ENCODE assay signal across 8 cellular contexts in the genomic region with DNA sequence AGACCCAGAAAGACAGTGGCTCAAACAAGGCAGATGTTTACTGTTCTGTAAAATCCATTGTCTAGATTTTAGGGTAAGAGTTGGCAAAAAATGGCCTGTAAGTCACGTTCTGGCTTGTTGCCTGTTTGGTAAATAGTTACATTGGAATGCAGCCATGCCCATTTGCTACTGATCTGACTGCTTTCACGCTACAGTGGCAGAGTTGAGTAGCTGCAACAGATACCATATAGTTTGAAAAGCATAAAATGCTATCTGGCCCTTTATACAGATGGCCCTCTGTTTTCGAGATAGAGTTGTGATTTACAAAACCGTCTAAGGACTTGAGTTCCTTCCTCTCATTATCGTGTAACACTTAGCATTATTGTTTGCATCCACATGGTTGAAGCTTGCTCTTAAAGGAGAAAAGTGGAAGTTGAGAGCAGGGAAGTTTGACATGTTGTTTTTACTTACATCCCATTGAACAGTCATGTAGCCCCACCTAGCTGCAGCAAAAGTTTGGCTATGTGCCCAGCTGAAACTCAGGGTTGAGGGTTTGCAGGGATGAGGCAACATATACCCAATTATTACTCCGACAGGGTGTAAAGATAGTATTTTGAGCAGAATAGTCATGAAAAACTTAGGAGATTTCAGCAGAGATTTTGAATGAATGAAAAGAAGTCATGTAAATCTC. TPM values are rescaled to one million over a fixed set of nuclear protein-coding genes. Genes with fewer than 3 reads are reported as not detected.
A peak's percentile ranks its signal among the peaks of the same experiment; 100 is the strongest.
DNase-seq lines count a peak whose midpoint lies in the region; ATAC-seq and TF ChIP-seq lines count a peak whose summit lies in the region.

No MANE protein-coding gene starts in this region.

- H3K27ac ChIP-seq in HEK293 (ENCODE audit: extremely low read depth, low read depth, low read length) = no peak overlapping the region

- DNase-seq in BE2C (peak; percentile 58), NCI-H510A (lab: John Stamatoyannopoulos, UW) (peak; percentile 11), choroid plexus epithelial cell (ENCODE audit: low read depth) (peak; percentile 94), lung microvascular endothelial cell (ENCODE audit: low read depth in 2 of 2) (peak; percentile 85 to 93), activated gamma-delta T cell (lab: John Stamatoyannopoulos, UW) (no peak)
- no peak for DNase-seq in activated CD4-positive, alpha-beta T cell treated with anti-CD3 and anti-CD28 coated beads, Interleukin-2, amount 50 U/mL, for 1 hour

- peaks cover 3% of the 10 kb centered on the region; the same call in 1 of the 2 replicates for H3K4me1 ChIP-seq in BE2C
- H3K4me1 ChIP-seq in HEK293 (ENCODE audit: control insufficient read depth, insufficient read depth, low read length) = peaks cover 9% of the 10 kb centered on the region

- H3K4me3 ChIP-seq in BE2C (ENCODE audit: low read depth, low read length) (no peak overlapping the region), HEK293 (ENCODE audit: low read depth, low read length) (no peak overlapping the region), choroid plexus epithelial cell (ENCODE audit: low read depth, low read length) (no peak overlapping the region)

- no peaks in the 10 kb centered on the region for H3K27me3 ChIP-seq in BE2C

- CTCF ChIA-PET in HEK293 (lab: Yijun Ruan, JAX) = interaction anchor here (0.6 to 0.9 kb wide), 4 partner anchors 10 to 557 kb away, joined by 3 to 5 read pairs (median 4); no protein-coding TSS in a partner anchor

- peak; percentile 60 for TF ChIP-seq CTCF in BE2C (IDR thresholded peaks at IDR 0.05; ENCODE audit: low read depth, low read length)
- peak; percentile 50; the same call in 1 of the 2 replicates for TF ChIP-seq CTCF in HEK293 (tag by site-specific recombination; IDR thresholded peaks at IDR 0.05)
- TF ChIP-seq CTCF in choroid plexus epithelial cell (conservative IDR thresholded peaks at IDR 0.05; ENCODE audit: low read depth, low read length) = peak; percentile 72

- POLR2A ChIA-PET in HEK293 (lab: Yijun Ruan, JAX) = interaction anchor here (0.9 to 1.2 kb wide), 2 partner anchors 11 to 12 kb away, joined by 3 read pairs; no protein-coding TSS in a partner anchor

- H3K9me3 ChIP-seq in BE2C (no peaks in the 10 kb centered on the region), HEK293 (ENCODE audit: control insufficient read depth, insufficient read depth, low read depth, low read length) (no peaks in the 10 kb centered on the region)

- H3K36me3 ChIP-seq in BE2C (peaks cover 20% of the 10 kb centered on the region), HEK293 (ENCODE audit: control insufficient read depth in 2 of 2, insufficient read depth in 1 of 2, low read length in 2 of 2) (peaks cover 38 to 54% of the 10 kb centered on the region in 2 experiments)

- no peak for ATAC-seq in activated CD4-positive, CD25-positive, alpha-beta regulatory T cell treated with anti-CD3 and anti-CD28 coated beads, Interleukin-2, amount 50 U/mL, for 24 hours

TF ChIP-seq in HEK293, 187 proteins besides CTCF, POLR2A, EP300 and RAD21 (continues in another document):
- TF ChIP-seq, protein P1, sequence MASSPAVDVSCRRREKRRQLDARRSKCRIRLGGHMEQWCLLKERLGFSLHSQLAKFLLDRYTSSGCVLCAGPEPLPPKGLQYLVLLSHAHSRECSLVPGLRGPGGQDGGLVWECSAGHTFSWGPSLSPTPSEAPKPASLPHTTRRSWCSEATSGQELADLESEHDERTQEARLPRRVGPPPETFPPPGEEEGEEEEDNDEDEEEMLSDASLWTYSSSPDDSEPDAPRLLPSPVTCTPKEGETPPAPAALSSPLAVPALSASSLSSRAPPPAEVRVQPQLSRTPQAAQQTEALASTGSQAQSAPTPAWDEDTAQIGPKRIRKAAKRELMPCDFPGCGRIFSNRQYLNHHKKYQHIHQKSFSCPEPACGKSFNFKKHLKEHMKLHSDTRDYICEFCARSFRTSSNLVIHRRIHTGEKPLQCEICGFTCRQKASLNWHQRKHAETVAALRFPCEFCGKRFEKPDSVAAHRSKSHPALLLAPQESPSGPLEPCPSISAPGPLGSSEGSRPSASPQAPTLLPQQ (tag by site-specific recombination; IDR thresholded peaks at IDR 0.05) = peak; percentile 90
- TF ChIP-seq BCL11A (tag by site-specific recombination; IDR thresholded peaks at IDR 0.05; ENCODE audit: low read depth) = no peak
- no peak for TF ChIP-seq ZNF155 (tag by site-specific recombination; IDR thresholded peaks at IDR 0.05)
- TF ChIP-seq, protein P2, sequence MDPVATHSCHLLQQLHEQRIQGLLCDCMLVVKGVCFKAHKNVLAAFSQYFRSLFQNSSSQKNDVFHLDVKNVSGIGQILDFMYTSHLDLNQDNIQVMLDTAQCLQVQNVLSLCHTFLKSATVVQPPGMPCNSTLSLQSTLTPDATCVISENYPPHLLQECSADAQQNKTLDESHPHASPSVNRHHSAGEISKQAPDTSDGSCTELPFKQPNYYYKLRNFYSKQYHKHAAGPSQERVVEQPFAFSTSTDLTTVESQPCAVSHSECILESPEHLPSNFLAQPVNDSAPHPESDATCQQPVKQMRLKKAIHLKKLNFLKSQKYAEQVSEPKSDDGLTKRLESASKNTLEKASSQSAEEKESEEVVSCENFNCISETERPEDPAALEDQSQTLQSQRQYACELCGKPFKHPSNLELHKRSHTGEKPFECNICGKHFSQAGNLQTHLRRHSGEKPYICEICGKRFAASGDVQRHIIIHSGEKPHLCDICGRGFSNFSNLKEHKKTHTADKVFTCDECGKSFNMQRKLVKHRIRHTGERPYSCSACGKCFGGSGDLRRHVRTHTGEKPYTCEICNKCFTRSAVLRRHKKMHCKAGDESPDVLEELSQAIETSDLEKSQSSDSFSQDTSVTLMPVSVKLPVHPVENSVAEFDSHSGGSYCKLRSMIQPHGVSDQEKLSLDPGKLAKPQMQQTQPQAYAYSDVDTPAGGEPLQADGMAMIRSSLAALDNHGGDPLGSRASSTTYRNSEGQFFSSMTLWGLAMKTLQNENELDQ (tag by site-specific recombination; IDR thresholded peaks at IDR 0.05; ENCODE audit: low read depth) = no peak
- TF ChIP-seq ZNF426 (tag by site-specific recombination; IDR thresholded peaks at IDR 0.05) = no peak
- peak; percentile 78 for TF ChIP-seq PRDM6 (tag by site-specific recombination; IDR thresholded peaks at IDR 0.05)
- TF ChIP-seq ZXDB (tag by site-specific recombination; IDR thresholded peaks at IDR 0.05) = peak; percentile 67; the same call in 1 of the 2 replicates
- peak; percentile 79 for TF ChIP-seq ZEB2 (tag by site-specific recombination; IDR thresholded peaks at IDR 0.05)
- TF ChIP-seq ZBTB17 (tag by site-specific recombination; IDR thresholded peaks at IDR 0.05) = peak; percentile 57
- peak; percentile 22; the same call in 1 of the 2 replicates for TF ChIP-seq ZNF654 (tag by site-specific recombination; IDR thresholded peaks at IDR 0.05; ENCODE audit: low read depth)
- peak; percentile 31; the same call in 1 of the 2 replicates for TF ChIP-seq ZBTB20 (tag by site-specific recombination; IDR thresholded peaks at IDR 0.05)
- TF ChIP-seq SCRT2 (tag by site-specific recombination; IDR thresholded peaks at IDR 0.05) = peak; percentile 74
- TF ChIP-seq ZNF23 (tag by site-specific recombination; IDR thresholded peaks at IDR 0.05; ENCODE audit: borderline replicate concordance) = no peak
- TF ChIP-seq ZNF19 (tag by site-specific recombination; IDR thresholded peaks at IDR 0.05; ENCODE audit: low read depth) = 0 out of 2 replicates have a peak, but pooled peaks have one; percentile 35
- TF ChIP-seq SCRT1 (tag by site-specific recombination; IDR thresholded peaks at IDR 0.05; ENCODE audit: borderline replicate concordance) = peak; percentile 70
- TF ChIP-seq, protein P3, sequence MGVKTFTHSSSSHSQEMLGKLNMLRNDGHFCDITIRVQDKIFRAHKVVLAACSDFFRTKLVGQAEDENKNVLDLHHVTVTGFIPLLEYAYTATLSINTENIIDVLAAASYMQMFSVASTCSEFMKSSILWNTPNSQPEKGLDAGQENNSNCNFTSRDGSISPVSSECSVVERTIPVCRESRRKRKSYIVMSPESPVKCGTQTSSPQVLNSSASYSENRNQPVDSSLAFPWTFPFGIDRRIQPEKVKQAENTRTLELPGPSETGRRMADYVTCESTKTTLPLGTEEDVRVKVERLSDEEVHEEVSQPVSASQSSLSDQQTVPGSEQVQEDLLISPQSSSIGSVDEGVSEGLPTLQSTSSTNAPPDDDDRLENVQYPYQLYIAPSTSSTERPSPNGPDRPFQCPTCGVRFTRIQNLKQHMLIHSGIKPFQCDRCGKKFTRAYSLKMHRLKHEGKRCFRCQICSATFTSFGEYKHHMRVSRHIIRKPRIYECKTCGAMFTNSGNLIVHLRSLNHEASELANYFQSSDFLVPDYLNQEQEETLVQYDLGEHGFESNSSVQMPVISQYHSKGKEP (tag by site-specific recombination; IDR thresholded peaks at IDR 0.05) = peak; percentile 47
- TF ChIP-seq ZSCAN30 (tag by site-specific recombination; IDR thresholded peaks at IDR 0.05) = peak; percentile 78
- peak; percentile 52; the same call in 1 of the 2 replicates for TF ChIP-seq ZNF660 (tag by site-specific recombination; IDR thresholded peaks at IDR 0.05)
- peak; percentile 36; the same call in 1 of the 2 replicates for TF ChIP-seq ZNF843 (tag by site-specific recombination; IDR thresholded peaks at IDR 0.05)
- peak; percentile 89 for TF ChIP-seq FEZF1 (tag by site-specific recombination; IDR thresholded peaks at IDR 0.05)
- no peak for TF ChIP-seq HOXA7 (CRISPR knock-in tag; IDR thresholded peaks at IDR 0.05; ENCODE audit: borderline replicate concordance)
- no peak for TF ChIP-seq ZNF621 (tag by site-specific recombination; IDR thresholded peaks at IDR 0.05)
- TF ChIP-seq ZNF366 (tag by site-specific recombination; conservative IDR thresholded peaks at IDR 0.05) = peak; percentile 43; the same call in 1 of the 2 replicates

RNA-seq across cellular contexts. Expression of gene SCFD1, which starts 11.3 kb away (rescaled TPM):
- 39.5 TPM for polyA plus RNA-seq in BE2C (2012; ENCODE audit: insufficient read depth, insufficient read length, low read depth)
- total RNA-seq in lung microvascular endothelial cell = 39.2 and 44.4 TPM in 2 replicates

RNA-seq across cellular contexts. Expression of gene G2E3, which starts 51.9 kb away (rescaled TPM):
- polyA plus RNA-seq in BE2C (2012; ENCODE audit: insufficient read depth, insufficient read length, low read depth) = 5.8 TPM
- 6.8 and 9.3 TPM in 2 replicates for total RNA-seq in lung microvascular endothelial cell

Comparison
In these comparisons a context has a peak if more than half of its experiments do, and no peak if none do; other contexts are left out.
1. DNase-seq: peak in BE2C (single experiment), NCI-H510A (single experiment), choroid plexus epithelial cell (single experiment) and lung microvascular endothelial cell (2 of 2); none in activated gamma-delta T cell (single experiment) and activated CD4-positive, alpha-beta T cell treated with anti-CD3 and anti-CD28 coated beads, Interleukin-2, amount 50 U/mL, for 1 hour (single experiment).
2. Peak in every context shown above with its lines, with median percentiles within 50 percentile points of each other: CTCF ChIP-seq.